In genomic region chr3:28912120-28912885, GRCh38 we compare ENCODE assay signal across 1 cellular context.
TF ChIP-seq lines count a peak whose summit lies in the region.

No MANE protein-coding gene starts in this region.

TF ChIP-seq in IMR-90, 13 proteins besides CTCF, POLR2A, EP300 and RAD21:
- TF ChIP-seq NFE2L2 (IDR thresholded peaks at IDR 0.05; ENCODE audit: low read depth, low read length) (no peak), FOS (IDR thresholded peaks at IDR 0.05; ENCODE audit: low read depth, low read length) (no peak), CEBPB (IDR thresholded peaks at IDR 0.05; ENCODE audit: low read depth, low read length) (no peak), CHD1 (IDR thresholded peaks at IDR 0.05; ENCODE audit: low read depth, low read length) (no peak), MAFK (IDR thresholded peaks at IDR 0.05; ENCODE audit: low read depth, low read length) (no peak), USF2 (IDR thresholded peaks at IDR 0.05; ENCODE audit: low read depth, low read length) (no peak), ELK1 (IDR thresholded peaks at IDR 0.05; ENCODE audit: borderline replicate concordance, low read depth, low read length) (no peak), MXI1 (IDR thresholded peaks at IDR 0.05; ENCODE audit: borderline replicate concordance, low read depth, low read length) (no peak), MAZ (IDR thresholded peaks at IDR 0.05; ENCODE audit: borderline replicate concordance, low read depth, low read length) (no peak), BHLHE40 (IDR thresholded peaks at IDR 0.05; ENCODE audit: low read depth, low read length) (no peak), RFX5 (IDR thresholded peaks at IDR 0.05; ENCODE audit: low read depth, low read length) (no peak), SMC3 (IDR thresholded peaks at IDR 0.05; ENCODE audit: low read depth, low read length) (no peak), RCOR1 (IDR thresholded peaks at IDR 0.05; ENCODE audit: insufficient replicate concordance, low read length) (no peak)
TF ChIP-seq in IMR-90: peak in this region for 0.
